1 cellular context compared by ENCODE assay signal in genomic region chr22:33000342-33001280, GRCh38.
A peak's percentile ranks its signal among the peaks of the same experiment; 100 is the strongest.
TF ChIP-seq lines count a peak whose summit lies in the region.

No MANE protein-coding gene starts in this region.

TF ChIP-seq in HepG2, 621 proteins besides CTCF, POLR2A, EP300 and RAD21 (continued from another document):
- TF ChIP-seq ZNF687 (CRISPR knock-in tag; IDR thresholded peaks at IDR 0.05) (peak; percentile 40), RFXANK (CRISPR knock-in tag; IDR thresholded peaks at IDR 0.05) (no peak), XRCC5 (optimal IDR thresholded peaks at IDR 0.05; ENCODE audit: low read length) (peak; percentile 43), KDM2A (CRISPR knock-in tag; IDR thresholded peaks at IDR 0.05; ENCODE audit: borderline replicate concordance, low read depth) (0 out of 2 replicates have a peak, but pooled peaks have one; percentile 36), ZFX (CRISPR knock-in tag; IDR thresholded peaks at IDR 0.05; ENCODE audit: low read depth) (no peak), SMC3 (IDR thresholded peaks at IDR 0.05; ENCODE audit: low read length) (peak; percentile 41), ZBTB25 (CRISPR knock-in tag; IDR thresholded peaks at IDR 0.05) (no peak), ELF3 (CRISPR knock-in tag; IDR thresholded peaks at IDR 0.05) (0 out of 2 replicates have a peak, but pooled peaks have one; percentile 24), ZNF766 (CRISPR knock-in tag; IDR thresholded peaks at IDR 0.05; ENCODE audit: borderline replicate concordance) (no peak), ZNF713 (CRISPR knock-in tag; IDR thresholded peaks at IDR 0.05) (no peak), STAG1 (CRISPR knock-in tag; IDR thresholded peaks at IDR 0.05) (peak; percentile 93), SALL1 (CRISPR knock-in tag; IDR thresholded peaks at IDR 0.05) (0 out of 2 replicates have a peak, but pooled peaks have one; percentile 9)
- TF ChIP-seq, protein P1, sequence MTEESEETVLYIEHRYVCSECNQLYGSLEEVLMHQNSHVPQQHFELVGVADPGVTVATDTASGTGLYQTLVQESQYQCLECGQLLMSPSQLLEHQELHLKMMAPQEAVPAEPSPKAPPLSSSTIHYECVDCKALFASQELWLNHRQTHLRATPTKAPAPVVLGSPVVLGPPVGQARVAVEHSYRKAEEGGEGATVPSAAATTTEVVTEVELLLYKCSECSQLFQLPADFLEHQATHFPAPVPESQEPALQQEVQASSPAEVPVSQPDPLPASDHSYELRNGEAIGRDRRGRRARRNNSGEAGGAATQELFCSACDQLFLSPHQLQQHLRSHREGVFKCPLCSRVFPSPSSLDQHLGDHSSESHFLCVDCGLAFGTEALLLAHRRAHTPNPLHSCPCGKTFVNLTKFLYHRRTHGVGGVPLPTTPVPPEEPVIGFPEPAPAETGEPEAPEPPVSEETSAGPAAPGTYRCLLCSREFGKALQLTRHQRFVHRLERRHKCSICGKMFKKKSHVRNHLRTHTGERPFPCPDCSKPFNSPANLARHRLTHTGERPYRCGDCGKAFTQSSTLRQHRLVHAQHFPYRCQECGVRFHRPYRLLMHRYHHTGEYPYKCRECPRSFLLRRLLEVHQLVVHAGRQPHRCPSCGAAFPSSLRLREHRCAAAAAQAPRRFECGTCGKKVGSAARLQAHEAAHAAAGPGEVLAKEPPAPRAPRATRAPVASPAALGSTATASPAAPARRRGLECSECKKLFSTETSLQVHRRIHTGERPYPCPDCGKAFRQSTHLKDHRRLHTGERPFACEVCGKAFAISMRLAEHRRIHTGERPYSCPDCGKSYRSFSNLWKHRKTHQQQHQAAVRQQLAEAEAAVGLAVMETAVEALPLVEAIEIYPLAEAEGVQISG (CRISPR knock-in tag; IDR thresholded peaks at IDR 0.05), result no peak
